ENCODE assay signal across 7 cellular contexts in the genomic region with DNA sequence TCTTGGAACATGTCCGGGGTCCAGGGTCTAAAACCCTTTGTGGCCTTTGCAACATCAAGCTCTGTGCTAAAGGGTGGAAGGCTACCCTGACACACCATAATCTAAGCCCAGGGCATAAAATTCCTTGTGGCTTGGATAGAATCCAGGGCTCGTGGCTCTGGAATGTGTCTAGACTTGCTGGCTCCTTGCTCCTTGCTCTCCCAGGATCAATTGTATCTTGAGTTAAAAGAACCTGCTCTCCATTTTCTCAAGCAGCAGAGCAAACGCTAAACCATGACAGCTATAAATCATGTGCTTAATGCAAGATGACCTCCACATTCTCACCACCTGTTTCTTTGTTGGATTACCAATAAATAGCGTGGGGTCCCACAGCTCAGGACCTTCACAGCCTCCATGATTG.
DNase-seq lines count a peak whose midpoint lies in the region; FAIRE-seq and TF ChIP-seq lines count a peak whose summit lies in the region.
"Not testable (repeated sequence)": the region's sequence is repeated elsewhere in the genome, so short reads cannot be mapped to it uniquely, and the experiment has no call there.

No MANE protein-coding gene starts in this region.

- not testable (repeated sequence) for TF ChIP-seq RAD21 in Ishikawa (IDR thresholded peaks at IDR 0.05; ENCODE audit: low read depth)

- not testable (repeated sequence) for H3K27me3 Mint-ChIP-seq in chondrocyte (ENCODE audit: low read depth)

- H3K36me3 Mint-ChIP-seq in chondrocyte (ENCODE audit: low read depth), result not testable (repeated sequence)

- TF ChIP-seq CTCF in chondrocyte (IDR thresholded peaks at IDR 0.05), result not testable (repeated sequence)

- not testable (repeated sequence) for H3K36me3 ChIP-seq in mesenchymal stem cell (ENCODE audit: control insufficient read depth in 1 of 2, insufficient read depth in 2 of 2, low read depth in 1 of 2, low read length in 2 of 2)

- H3K14ac ChIP-seq in mesenchymal stem cell (ENCODE audit: low read length in 2 of 2), result not testable (repeated sequence)

- not testable (repeated sequence) for H3K4ac ChIP-seq in mesenchymal stem cell (ENCODE audit: low read depth in 1 of 2, low read length in 2 of 2)

- not testable (repeated sequence) for H2AFZ ChIP-seq in mesenchymal stem cell (ENCODE audit: low read depth, low read length)

- not testable (repeated sequence) for H3K4me3 ChIP-seq in mesenchymal stem cell (ENCODE audit: insufficient read depth in 1 of 2, low read depth in 1 of 2, low read length in 2 of 2)

- H2AK5ac ChIP-seq in mesenchymal stem cell (ENCODE audit: low read length, severe bottlenecking), result not testable (repeated sequence)

- H3K9me3 Mint-ChIP-seq in chondrocyte (ENCODE audit: low read depth), result peaks cover 33% of the 10 kb centered on the region

- not testable (repeated sequence) for H3K4me1 ChIP-seq in mesenchymal stem cell (ENCODE audit: control insufficient read depth, insufficient read depth, low read depth, low read length)

- H3K23ac ChIP-seq in mesenchymal stem cell (ENCODE audit: low read length in 2 of 2), result not testable (repeated sequence)

- FAIRE-seq in urothelium cell line (lab: Jason Lieb, UNC), result peak; percentile 30

- H3K27ac ChIP-seq in mesenchymal stem cell (ENCODE audit: low read length, poor library complexity, severe bottlenecking), result not testable (repeated sequence)

- H2BK15ac ChIP-seq in mesenchymal stem cell (ENCODE audit: low read depth, poor library complexity, severe bottlenecking), result not testable (repeated sequence)

- WGBS in mesenchymal stem cell, result 50% methylated on average over 4 of the region's 4 CpGs

- not testable (repeated sequence) for H3K79me1 ChIP-seq in mesenchymal stem cell (replicated peaks; ENCODE audit: low read length, poor library complexity, severe bottlenecking)

- not testable (repeated sequence) for H3K9ac ChIP-seq in mesenchymal stem cell (ENCODE audit: low read length)

- in situ Hi-C loops in Caki2 (cut with HindIII; ENCODE audit: low pct_unique_long_range_greater_than_20kb, low sequenced_read_pairs), result not testable (repeated sequence)

- not testable (repeated sequence) for H3K18ac ChIP-seq in mesenchymal stem cell (ENCODE audit: low read depth in 1 of 2, low read length in 2 of 2)

- peaks cover 44% of the 10 kb centered on the region for H3K4me1 Mint-ChIP-seq in chondrocyte (ENCODE audit: low read depth)

- H2BK5ac ChIP-seq in mesenchymal stem cell (ENCODE audit: low read depth, low read length, poor library complexity, severe bottlenecking), result not testable (repeated sequence)

- TF ChIP-seq EP300 in Ishikawa (IDR thresholded peaks at IDR 0.05; ENCODE audit: borderline replicate concordance), result peak; percentile 54

- not testable (repeated sequence) for H4K8ac ChIP-seq in mesenchymal stem cell (ENCODE audit: low read length)

- DNase-seq in Caki2 (ENCODE audit: low read depth), result peak; percentile 19
- DNase-seq in NCI-H69 (lab: John Stamatoyannopoulos, UW), result peak; percentile 43
- peak; percentile 51 for DNase-seq in amniotic epithelial cell (ENCODE audit: low read depth)
- DNase-seq in chondrocyte (ENCODE audit: low spot score), result not testable (repeated sequence)
- peak; percentile 6 for DNase-seq in mesenchymal stem cell
- peak; percentile 9 for DNase-seq in urothelium cell line (ENCODE audit: low spot score)

- not testable (repeated sequence) for H4K91ac ChIP-seq in mesenchymal stem cell (ENCODE audit: low read length)

- H2BK120ac ChIP-seq in mesenchymal stem cell (ENCODE audit: low read depth, low read length), result not testable (repeated sequence)

- H3K4me2 ChIP-seq in mesenchymal stem cell (ENCODE audit: low read length, poor library complexity, severe bottlenecking), result not testable (repeated sequence)

- H3K4me3 Mint-ChIP-seq in chondrocyte (ENCODE audit: unreplicated experiment), result not testable (repeated sequence)

- H3K27me3 ChIP-seq in mesenchymal stem cell (ENCODE audit: control insufficient read depth in 1 of 2, insufficient read depth in 1 of 2, low read length in 2 of 2), result not testable (repeated sequence)

- H3K27ac Mint-ChIP-seq in chondrocyte (ENCODE audit: unreplicated experiment), result peak overlapping the region; percentile 67

- not testable (repeated sequence) for H2BK12ac ChIP-seq in mesenchymal stem cell (ENCODE audit: low read length in 2 of 2)

- H3K9me3 ChIP-seq in mesenchymal stem cell (ENCODE audit: control insufficient read depth, low read length), result peaks cover 16% of the 10 kb centered on the region

TF ChIP-seq in Ishikawa, 13 proteins besides CTCF, POLR2A, EP300 and RAD21:
- TF ChIP-seq TEAD4 (IDR thresholded peaks at IDR 0.05), result peak; percentile 11; the same call in 1 of the 2 replicates
- peak; percentile 52; the same call in 1 of the 2 replicates for TF ChIP-seq NFIC (IDR thresholded peaks at IDR 0.05)
TF ChIP-seq in Ishikawa: peak in this region for 2; not testable (repeated sequence) for 11.
